ENCODE assay signal across 7 cellular contexts in genomic region chr7:137585591-137585990, GRCh38.
"Had no signal": no experiment of that assay in that cellular context is flagged by ENCODE, and none has a peak within 500 bp of the region (broad histone marks: within the 10 kb centered on the region; RNA-seq: fewer than 3 reads in every experiment).

No MANE protein-coding gene starts in this region.

- DNase-seq: H9, HCEC 1CT, KG1 had no signal

- H2AFZ ChIP-seq: GM23338 had no signal

- H3K27ac ChIP-seq: HL-60 had no signal

- H3K4me3 ChIP-seq: GM23338, K562 had no signal

- H3K4me2 ChIP-seq: GM23338 had no signal

- H3K27ac Mint-ChIP-seq: GM23338, H9 had no signal

- ATAC-seq: GM23338, HepG2, K562 had no signal

- H3K4me3 Mint-ChIP-seq: GM23338, H9 had no signal

- H3K9me3 Mint-ChIP-seq: GM23338, H9 had no signal
